Comparison of ENCODE assay signal across 1 cellular context in genomic region chr22:37609240-37610152, GRCh38.
TF ChIP-seq lines count a peak whose summit lies in the region.

No MANE protein-coding gene starts in this region.

TF ChIP-seq in endothelial cell of umbilical vein, 7 proteins besides CTCF, POLR2A, EP300 and RAD21:
- no peak for TF ChIP-seq FOS (IDR thresholded peaks at IDR 0.05; ENCODE audit: borderline replicate concordance, insufficient read depth, low read length)
- no peak for TF ChIP-seq MAX (IDR thresholded peaks at IDR 0.05; ENCODE audit: insufficient read depth, insufficient read length)
- no peak for TF ChIP-seq POLR2AphosphoS5 (IDR thresholded peaks at IDR 0.05; ENCODE audit: insufficient read depth, low read depth, low read length)
- no peak for TF ChIP-seq EZH2 (IDR thresholded peaks at IDR 0.05; ENCODE audit: borderline replicate concordance, low read depth, low read length, severe bottlenecking)
- no peak for TF ChIP-seq GATA2 (IDR thresholded peaks at IDR 0.05; ENCODE audit: insufficient read depth, insufficient read length, low read depth, low read length)
- TF ChIP-seq JUN (IDR thresholded peaks at IDR 0.05; ENCODE audit: borderline replicate concordance, insufficient read depth, insufficient read length, low read depth) = no peak
- no peak for TF ChIP-seq MYC (IDR thresholded peaks at IDR 0.05; ENCODE audit: low read depth, low read length)
